Comparison of ENCODE assay signal across 9 cellular contexts in the genomic region with DNA sequence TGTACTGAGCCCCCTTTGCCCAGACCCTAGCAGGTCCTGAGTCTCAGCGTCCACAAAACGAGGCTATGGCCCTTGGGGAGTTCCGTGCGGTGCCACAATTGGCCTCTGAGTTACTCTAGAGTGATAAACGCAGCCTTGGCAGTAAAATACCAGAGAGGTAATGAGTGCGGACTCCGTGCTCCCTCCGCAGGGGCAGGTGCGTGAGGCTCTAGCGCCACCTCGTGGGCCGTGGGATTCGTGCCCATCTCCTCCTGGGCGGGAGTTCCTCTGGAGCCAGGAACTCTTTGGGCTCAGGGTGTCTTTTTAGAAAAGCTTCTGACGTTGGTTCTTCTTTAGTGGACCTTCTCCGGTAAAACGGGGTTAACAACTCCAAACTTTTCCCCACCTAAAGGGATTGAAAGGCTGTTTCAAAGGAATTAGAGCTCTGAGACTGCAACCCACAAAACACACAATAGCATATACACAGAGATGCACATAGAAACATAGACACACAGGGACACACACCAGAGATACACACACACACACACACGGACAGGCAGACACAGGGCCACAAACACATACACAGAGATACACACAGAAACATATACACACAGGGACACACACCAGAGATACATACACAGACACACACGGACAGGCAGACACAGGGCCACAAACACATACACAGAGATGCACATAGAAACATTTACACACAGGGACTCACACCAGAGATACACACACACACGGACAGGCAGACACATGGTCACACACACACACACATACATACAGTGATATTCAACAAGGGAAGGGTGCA.
A peak's percentile ranks its signal among the peaks of the same experiment; 100 is the strongest.
DNase-seq lines count a peak whose midpoint lies in the region; ATAC-seq, FAIRE-seq and TF ChIP-seq lines count a peak whose summit lies in the region.
"Had no signal": no experiment of that assay in that cellular context is flagged by ENCODE, and none has a peak within 500 bp of the region (broad histone marks: within the 10 kb centered on the region; RNA-seq: fewer than 3 reads in every experiment).

No MANE protein-coding gene starts in this region.

- no peaks in the 10 kb centered on the region for H3K79me1 ChIP-seq in neuronal stem cell (ENCODE audit: low read depth, low read length)

- no CpG with 5 or more reads among the region's 20 CpGs for WGBS in neuronal stem cell (ENCODE audit: extremely low coverage in 2 of 2, insufficient read length in 2 of 2, insufficient replicate concordance in 1 of 2), 2 donors
- 11% methylated on average over 20 of the region's 20 CpGs for WGBS in suprapubic skin

- H3K36me3 ChIP-seq in KMS-11 (ENCODE audit: insufficient read depth), result no peaks in the 10 kb centered on the region
- H3K36me3 ChIP-seq in neuronal stem cell (replicated peaks in 1 of 2; ENCODE audit: control insufficient read depth in 2 of 2, insufficient read depth in 2 of 2, low read length in 2 of 2), result no peaks in the 10 kb centered on the region
- no peaks in the 10 kb centered on the region for H3K36me3 ChIP-seq in suprapubic skin

- no peak for ATAC-seq in activated CD4-positive, CD25-positive, alpha-beta regulatory T cell treated with anti-CD3 and anti-CD28 coated beads, Interleukin-2, amount 50 U/mL, for 24 hours

- H4K20me1 ChIP-seq in KMS-11 (ENCODE audit: insufficient read depth), result no peaks in the 10 kb centered on the region

- DNase-seq in activated CD4-positive, CD25-positive, alpha-beta regulatory T cell (lab: John Stamatoyannopoulos, UW), result peak; percentile 7 to 40 (median 16)
- peak; percentile 56 for DNase-seq in RCC 7860 (ENCODE audit: low spot score)
- peak; percentile 30 for DNase-seq in activated T-helper 1 cell treated with Interleukin-2 at 50 U/mL for 16 hours (ENCODE audit: low read depth)
- peak; percentile 78 for DNase-seq in fibroblast of the aortic adventitia (ENCODE audit: low read depth)
- peak; percentile 65 for DNase-seq in neuronal stem cell (ENCODE audit: low spot score)
- DNase-seq in suprapubic skin (ENCODE audit: low spot score in 2 of 2), result peak; percentile 85 to 87

- H3K14ac ChIP-seq in neuronal stem cell (ENCODE audit: low read length), result no peak overlapping the region

- H3K4me1 ChIP-seq in KMS-11 (ENCODE audit: low read depth, poor library complexity, severe bottlenecking) (no peaks in the 10 kb centered on the region), neuronal stem cell (ENCODE audit: control insufficient read depth in 2 of 2, insufficient read depth in 1 of 2, low read depth in 1 of 2, low read length in 2 of 2) (peaks cover 0 to 2% of the 10 kb centered on the region in 2 donors), suprapubic skin (peaks cover 13% of the 10 kb centered on the region)

- no peak overlapping the region for H2BK120ac ChIP-seq in neuronal stem cell (ENCODE audit: low read depth, low read length)

- no peak for TF ChIP-seq EP300 in suprapubic skin (IDR thresholded peaks at IDR 0.05)

- no peak overlapping the region for H4K8ac ChIP-seq in neuronal stem cell (ENCODE audit: low read depth, low read length)

- H3K4me2 ChIP-seq in KMS-11 (no peak overlapping the region), neuronal stem cell (ENCODE audit: insufficient read depth, low read length, poor library complexity, severe bottlenecking) (no peak overlapping the region)

- TF ChIP-seq POLR2A in suprapubic skin (IDR thresholded peaks at IDR 0.05), result no peak

- no peaks in the 10 kb centered on the region for H3K79me2 ChIP-seq in KMS-11 (ENCODE audit: insufficient read depth, low read depth)

- TF ChIP-seq CTCF in KMS-11 (conservative IDR thresholded peaks at IDR 0.05; ENCODE audit: low read depth, low read length), result peak; percentile 97
- TF ChIP-seq CTCF in fibroblast of the aortic adventitia (IDR thresholded peaks at IDR 0.05; ENCODE audit: insufficient read depth, low read length), result peak; percentile 99
- peak; percentile 75 to 97 for TF ChIP-seq CTCF in suprapubic skin (IDR thresholded peaks at IDR 0.05)

- no peak overlapping the region for H3K4ac ChIP-seq in neuronal stem cell (ENCODE audit: low read length)

- no peak overlapping the region for H3K23ac ChIP-seq in neuronal stem cell (ENCODE audit: low read depth, low read length, poor library complexity)

- H2AFZ ChIP-seq in KMS-11 (ENCODE audit: low read depth) (peak overlapping the region; percentile 38; the same call in 1 of the 2 replicates), neuronal stem cell (ENCODE audit: low read length) (peak overlapping the region; percentile 57)

- no peak overlapping the region for H2BK5ac ChIP-seq in neuronal stem cell (ENCODE audit: low read length)

- H3K4me3 ChIP-seq in KMS-11 (IDR thresholded peaks at IDR 0.05; ENCODE audit: insufficient read depth, low read depth, low read length) (no peak overlapping the region), fibroblast of the aortic adventitia (ENCODE audit: low read depth, low read length) (no peak overlapping the region), neuronal stem cell (ENCODE audit: low read length in 2 of 2) (no peak overlapping the region), suprapubic skin (no peak overlapping the region)
- H3K4me3 ChIP-seq: skin epidermis had no signal

- no peak overlapping the region for H3K27ac ChIP-seq in KMS-11
- H3K27ac ChIP-seq in neuronal stem cell (replicated peaks; ENCODE audit: low read length), result no peak overlapping the region
- H3K27ac ChIP-seq in suprapubic skin, result no peak overlapping the region
- H3K27ac ChIP-seq: skin epidermis had no signal

- no peaks in the 10 kb centered on the region for H3K9me3 ChIP-seq in neuronal stem cell (replicated peaks in 1 of 2; ENCODE audit: control insufficient read depth in 2 of 2, insufficient read depth in 1 of 2, low read depth in 1 of 2, low read length in 2 of 2)
- H3K9me3 ChIP-seq in suprapubic skin, result no peaks in the 10 kb centered on the region

- H3K27me3 ChIP-seq in KMS-11 (ENCODE audit: insufficient read depth, low read depth) (no peaks in the 10 kb centered on the region), neuronal stem cell (ENCODE audit: control insufficient read depth in 3 of 3, insufficient read depth in 3 of 3, low read depth in 1 of 3, low read length in 3 of 3) (peaks cover 0 to 13% (median 0%) of the 10 kb centered on the region in 3 experiments), suprapubic skin (peaks cover 8% of the 10 kb centered on the region)

- H3K9ac ChIP-seq in KMS-11, result no peak overlapping the region
- H3K9ac ChIP-seq in neuronal stem cell (ENCODE audit: low read depth, low read length, poor library complexity), result no peak overlapping the region

- H4K91ac ChIP-seq in neuronal stem cell (ENCODE audit: low read depth, low read length, poor library complexity), result no peak overlapping the region

- no peak overlapping the region for H2BK12ac ChIP-seq in neuronal stem cell (ENCODE audit: low read length)

- no peak overlapping the region for H2BK15ac ChIP-seq in neuronal stem cell (ENCODE audit: low read length)

- FAIRE-seq in RCC 7860 (lab: Jason Lieb, UNC), result no peak

- H2AK5ac ChIP-seq in neuronal stem cell (ENCODE audit: low read depth, low read length), result no peak overlapping the region

- H3K18ac ChIP-seq in neuronal stem cell (ENCODE audit: low read length), result no peak overlapping the region

Comparison
In these comparisons a context has a peak if more than half of its experiments do, and no peak if none do; other contexts are left out.
1. DNase-seq: peak in every context shown above with its lines; median percentile 86 in suprapubic skin; 78 in fibroblast of the aortic adventitia; 65 in neuronal stem cell; 56 in RCC 7860; 30 in activated T-helper 1 cell treated with Interleukin-2 at 50 U/mL for 16 hours; 16 in activated CD4-positive, CD25-positive, alpha-beta regulatory T cell.